In genomic region chr3:50235716-50236483, GRCh38 we compare ENCODE assay signal across 8 cellular contexts. TPM values are rescaled to one million over a fixed set of nuclear protein-coding genes. Genes with fewer than 3 reads are reported as not detected.
DNase-seq lines count a peak whose midpoint lies in the region; ATAC-seq, FAIRE-seq and TF ChIP-seq lines count a peak whose summit lies in the region.

GNAI2 (plus strand) TSS chr3:50236204; CDS start chr3:50236336, 132 bp downstream.

- DNase-seq in D341Med (ENCODE audit: low spot score), result peak; percentile 98
- peak; percentile 99 for DNase-seq in HuH-7 (ENCODE audit: low spot score)
- peak; percentile 98 for DNase-seq in activated CD8-positive, alpha-beta memory T cell treated with anti-CD3 and anti-CD28 coated beads, Interleukin-2, amount 50 U/mL, for 48 hours
- DNase-seq in mesothelial cell of epicardium (ENCODE audit: low spot score in 2 of 2, unreplicated experiment in 2 of 2), result peak; percentile 96 to 98
- DNase-seq in stimulated activated CD8-positive, alpha-beta memory T cell treated with anti-CD3 and anti-CD28 coated beads, Interleukin-15, amount 100 ng/mL, for 48 hours (ENCODE audit: low read depth in 2 of 2), result peak; percentile 99

- H3K9ac ChIP-seq in OCI-LY3 (ENCODE audit: low read length), result peak within 1 kb of the TSS; percentile 89

- peaks cover 26% of the 10 kb centered on the region for H4K20me1 ChIP-seq in OCI-LY3 (ENCODE audit: insufficient read depth, low read length)

- ATAC-seq in GM21515 (IDR thresholded peaks at IDR 0.05; ENCODE audit: unreplicated experiment), result peak; percentile 92

- no peaks in the 10 kb centered on the region for H3K27me3 Mint-ChIP-seq in mesothelial cell of epicardium (ENCODE audit: low read depth)

- H2AFZ ChIP-seq in OCI-LY3 (ENCODE audit: low read depth, low read length), result no peak within 1 kb of the TSS

- peak within 1 kb of the TSS; percentile 71 for H3K27ac ChIP-seq in OCI-LY3 (ENCODE audit: low read length)

- H3K4me2 ChIP-seq in OCI-LY3 (ENCODE audit: low read length), result peak within 1 kb of the TSS; percentile 96

- peak within 1 kb of the TSS; percentile 98 for H3K4me3 Mint-ChIP-seq in mesothelial cell of epicardium

- H3K4me3 ChIP-seq in OCI-LY3 (ENCODE audit: low read length), result peak within 1 kb of the TSS; percentile 90

- no peak for TF ChIP-seq CTCF in OCI-LY3 (IDR thresholded peaks at IDR 0.05; ENCODE audit: low read depth, low read length)
- no peak for TF ChIP-seq CTCF in mesothelial cell of epicardium (IDR thresholded peaks at IDR 0.05; ENCODE audit: unreplicated experiment)

- peaks cover 16% of the 10 kb centered on the region for H3K36me3 ChIP-seq in OCI-LY3 (replicated peaks; ENCODE audit: low read depth, low read length)

- peaks cover 23% of the 10 kb centered on the region for H3K4me1 ChIP-seq in OCI-LY3 (ENCODE audit: low read length)

- H3K79me2 ChIP-seq in OCI-LY3 (ENCODE audit: low read length), result peaks cover 47% of the 10 kb centered on the region

- no peaks in the 10 kb centered on the region for H3K27me3 ChIP-seq in OCI-LY3 (ENCODE audit: low read depth, low read length)

- H3K9me3 Mint-ChIP-seq in mesothelial cell of epicardium, result no peaks in the 10 kb centered on the region

- peak; percentile 100 for FAIRE-seq in endometrium (lab: Jason Lieb, UNC)

- H3K9me3 ChIP-seq in OCI-LY3 (ENCODE audit: insufficient read depth, low read length), result no peaks in the 10 kb centered on the region

- H3K36me3 Mint-ChIP-seq in mesothelial cell of epicardium, result no peaks in the 10 kb centered on the region

- peak within 1 kb of the TSS; percentile 94 for H3K27ac Mint-ChIP-seq in mesothelial cell of epicardium

- peaks cover 45% of the 10 kb centered on the region for H3K4me1 Mint-ChIP-seq in mesothelial cell of epicardium

RNA-seq across cellular contexts. Expression of gene GNAI2, which starts in this region (rescaled TPM):
- 155 to 159 TPM (median 156 TPM) in 3 replicates for total RNA-seq in mesothelial cell of epicardium

Comparison
In these comparisons a context has a peak if more than half of its experiments do, and no peak if none do; other contexts are left out.
1. Peak in every context shown above with its lines: DNase-seq, ATAC-seq, H3K4me3 ChIP-seq and H3K27ac ChIP-seq.